In genomic region chr19:35552534-35553384, GRCh38 we compare ENCODE assay signal across 1 cellular context.
TF ChIP-seq lines count a peak whose summit lies in the region.

No MANE protein-coding gene starts in this region.

TF ChIP-seq in HepG2, 621 proteins besides CTCF, POLR2A, EP300 and RAD21 (continued from another document and continues in another):
- TF ChIP-seq ZNF597 (CRISPR knock-in tag; IDR thresholded peaks at IDR 0.05) (no peak), ZSCAN20 (CRISPR knock-in tag; IDR thresholded peaks at IDR 0.05; ENCODE audit: borderline replicate concordance) (no peak), KLF9 (CRISPR knock-in tag; IDR thresholded peaks at IDR 0.05; ENCODE audit: low read depth) (no peak), HNF4G (IDR thresholded peaks at IDR 0.05; ENCODE audit: borderline replicate concordance, low read depth, low read length) (no peak), HNF4G (CRISPR knock-in tag; IDR thresholded peaks at IDR 0.05; ENCODE audit: borderline replicate concordance, low read depth) (0 out of 2 replicates have a peak, but pooled peaks have one; percentile 40), MBD4 (IDR thresholded peaks at IDR 0.05; ENCODE audit: borderline replicate concordance, low read length) (no peak), RELA (CRISPR knock-in tag; IDR thresholded peaks at IDR 0.05) (no peak), ZNF816 (CRISPR knock-in tag; IDR thresholded peaks at IDR 0.05; ENCODE audit: borderline replicate concordance) (no peak), ATF7 (IDR thresholded peaks at IDR 0.05) (no peak), ATF7 (CRISPR knock-in tag; IDR thresholded peaks at IDR 0.05) (no peak), MIXL1 (CRISPR knock-in tag; IDR thresholded peaks at IDR 0.05) (no peak), ZNF510 (CRISPR knock-in tag; IDR thresholded peaks at IDR 0.05; ENCODE audit: low read depth) (no peak), REL (CRISPR knock-in tag; conservative IDR thresholded peaks at IDR 0.05) (no peak), MED13 (CRISPR knock-in tag; IDR thresholded peaks at IDR 0.05) (no peak), ZNF124 (CRISPR knock-in tag; IDR thresholded peaks at IDR 0.05) (no peak), ZNF646 (CRISPR knock-in tag; IDR thresholded peaks at IDR 0.05) (peak; percentile 57; the same call in 1 of the 2 replicates), SKI (IDR thresholded peaks at IDR 0.05; ENCODE audit: partially characterized antibody) (no peak), HCFC1 (IDR thresholded peaks at IDR 0.05; ENCODE audit: low read depth, low read length) (no peak), REPIN1 (CRISPR knock-in tag; IDR thresholded peaks at IDR 0.05; ENCODE audit: borderline replicate concordance, low read depth) (no peak), AGO2 (optimal IDR thresholded peaks at IDR 0.05; ENCODE audit: low read depth, low read length) (no peak), RBFOX2 (IDR thresholded peaks at IDR 0.05; ENCODE audit: low read depth, low read length) (no peak), NFRKB (IDR thresholded peaks at IDR 0.05) (no peak), ZBTB25 (CRISPR knock-in tag; IDR thresholded peaks at IDR 0.05) (no peak), IRF1 (CRISPR knock-in tag; IDR thresholded peaks at IDR 0.05; ENCODE audit: low read depth) (no peak), JUNB (CRISPR knock-in tag; IDR thresholded peaks at IDR 0.05; ENCODE audit: borderline replicate concordance) (no peak), NR3C1 (CRISPR knock-in tag; IDR thresholded peaks at IDR 0.05) (no peak), FOXO1 (CRISPR knock-in tag; IDR thresholded peaks at IDR 0.05) (no peak), ZNF788 (CRISPR knock-in tag; IDR thresholded peaks at IDR 0.05; ENCODE audit: borderline replicate concordance) (no peak; the same call in 1 of the 2 replicates), UBTF (CRISPR knock-in tag; IDR thresholded peaks at IDR 0.05) (no peak), ZNF251 (CRISPR knock-in tag; IDR thresholded peaks at IDR 0.05) (no peak), ZBTB26 (CRISPR knock-in tag; IDR thresholded peaks at IDR 0.05; ENCODE audit: borderline replicate concordance) (no peak), CENPBD1 (CRISPR knock-in tag; IDR thresholded peaks at IDR 0.05; ENCODE audit: borderline replicate concordance, low read depth) (no peak), SALL1 (CRISPR knock-in tag; IDR thresholded peaks at IDR 0.05) (peak; percentile 41; the same call in 1 of the 2 replicates), NFKBIZ (CRISPR knock-in tag; IDR thresholded peaks at IDR 0.05) (no peak), USF2 (IDR thresholded peaks at IDR 0.05; ENCODE audit: low read depth, low read length) (no peak), USF2 (CRISPR knock-in tag; IDR thresholded peaks at IDR 0.05; ENCODE audit: borderline replicate concordance) (no peak), MTA3 (CRISPR knock-in tag; IDR thresholded peaks at IDR 0.05) (no peak), SNAPC2 (CRISPR knock-in tag; IDR thresholded peaks at IDR 0.05) (no peak), ZSCAN22 (CRISPR knock-in tag; IDR thresholded peaks at IDR 0.05) (no peak), ZNF264 (CRISPR knock-in tag; IDR thresholded peaks at IDR 0.05) (no peak), ZNF17 (CRISPR knock-in tag; IDR thresholded peaks at IDR 0.05) (no peak), ZBTB43 (CRISPR knock-in tag; conservative IDR thresholded peaks at IDR 0.05) (no peak), PHB2 (IDR thresholded peaks at IDR 0.05; ENCODE audit: partially characterized antibody) (no peak), SNAI1 (CRISPR knock-in tag; IDR thresholded peaks at IDR 0.05; ENCODE audit: borderline replicate concordance) (no peak), ZNF432 (CRISPR knock-in tag; IDR thresholded peaks at IDR 0.05; ENCODE audit: borderline replicate concordance) (no peak)
